ENCODE assay signal across 9 cellular contexts in genomic region chr18:58529714-58530354, GRCh38.
DNase-seq lines count a peak whose midpoint lies in the region; ATAC-seq, FAIRE-seq and TF ChIP-seq lines count a peak whose summit lies in the region.
"Had no signal": no experiment of that assay in that cellular context is flagged by ENCODE, and none has a peak within 500 bp of the region (broad histone marks: within the 10 kb centered on the region; RNA-seq: fewer than 3 reads in every experiment).

No MANE protein-coding gene starts in this region.

- CTCF ChIA-PET in activated CD8-positive, alpha-beta T cell treated with anti-CD3 and anti-CD28 coated beads, Interleukin-2, amount 10 ng/mL, durations not matched to agents 7 days and 5 days (lab: Charles Lee): interaction anchor here (0.7 to 12.6 kb wide), 20 partner anchors 9 to 236 kb away, joined by 3 to 415 read pairs (median 5); partner anchors contain the start of gene MALT1
- CTCF ChIA-PET in H1 (lab: Charles Lee; ENCODE audit: partially characterized antibody): interaction anchor here (0.5 to 24.1 kb wide), 38 partner anchors 9 to 631 kb away, joined by 3 to 493 read pairs (median 4); partner anchors contain the start of gene MALT1

- no peaks in the 10 kb centered on the region for H3K23me2 ChIP-seq in H1 (ENCODE audit: low read depth, low read length)

- peaks cover 10% of the 10 kb centered on the region for H3K4me1 Mint-ChIP-seq in activated CD8-positive, alpha-beta T cell treated with anti-CD3 and anti-CD28 coated beads, Interleukin-2, amount 10 ng/mL, durations not matched to agents 7 days and 5 days (ENCODE audit: low read depth)

- FAIRE-seq in H1 (lab: Jason Lieb, UNC): peak; percentile 93

- no peak overlapping the region for H3K56ac ChIP-seq in H1 (replicated peaks; ENCODE audit: insufficient read length, low read depth, low read length)

- H3K9me3 ChIP-seq in H1 (ENCODE audit: insufficient read depth in 2 of 2, low read depth in 1 of 2, low read length in 1 of 2) (no peaks in the 10 kb centered on the region), thyroid gland (no peaks in the 10 kb centered on the region)

- H3K14ac ChIP-seq in H1 (ENCODE audit: insufficient read length): no peak overlapping the region

- peak; percentile 30 for DNase-seq in DMS153 (lab: John Stamatoyannopoulos, UW)
- DNase-seq in NCI-H82 treated with DMSO at 0.1 percent for 48 hours (lab: John Stamatoyannopoulos, UW; ENCODE audit: unreplicated experiment): peak; percentile 52
- DNase-seq in activated CD8-positive, alpha-beta T cell treated with anti-CD3 and anti-CD28 coated beads, Interleukin-2, amount 10 ng/mL, durations not matched to agents 7 days and 5 days: peak; percentile 76
- peak; percentile 25 to 78 for DNase-seq in H1 (ENCODE audit: low read depth in 1 of 2, low spot score in 2 of 2)
- peak; percentile 67 for DNase-seq in myocyte (ENCODE audit: low read depth)
- peak; percentile 61 to 64 for DNase-seq in thyroid gland

- intact Hi-C loops in thyroid gland (cut with DNase I): loop anchor here (5.0 kb wide), 1 partner anchor 232 kb away; no protein-coding TSS in a partner anchor

- peak; percentile 98 to 99 for TF ChIP-seq RAD21 in H1 (IDR thresholded peaks at IDR 0.05 in 1 of 2, conservative IDR thresholded peaks at IDR 0.05 in 1 of 2; ENCODE audit: low read depth in 2 of 2, low read length in 2 of 2)

- H4K5ac ChIP-seq in H1 (ENCODE audit: insufficient read length, low read depth, low read length): no peak overlapping the region

- H3K27ac ChIP-seq in H1 (ENCODE audit: low read depth, low read length) (no peak overlapping the region), thyroid gland (no peak overlapping the region)

- no peak overlapping the region for H3K18ac ChIP-seq in H1 (ENCODE audit: extremely low read depth, low read length)

- H3K27me3 Mint-ChIP-seq in activated CD8-positive, alpha-beta T cell treated with anti-CD3 and anti-CD28 coated beads, Interleukin-2, amount 10 ng/mL, durations not matched to agents 7 days and 5 days (ENCODE audit: low read depth): peaks cover 21% of the 10 kb centered on the region

- no peak overlapping the region for H3K4me2 ChIP-seq in H1 (ENCODE audit: insufficient read depth in 1 of 2, low read depth in 2 of 2, low read length in 2 of 2)

- H2BK20ac ChIP-seq in H1 (ENCODE audit: low read length): no peak overlapping the region

- WGBS in H1 (ENCODE audit: extremely low coverage in 1 of 2, insufficient coverage in 1 of 2, insufficient read length in 1 of 2, insufficient replicate concordance in 2 of 2, low coverage in 1 of 2, low lambda C conversion rate in 2 of 2, missing lambda C conversion rate in 1 of 2), 2 experiments: 31% methylated on average over 6 of the region's 6 CpGs; no CpG with 5 or more reads in 1 of the 2 experiments
- WGBS in thyroid gland, 2 donors: 39 to 44% methylated on average over 6 of the region's 6 CpGs

- no peak overlapping the region for H2BK12ac ChIP-seq in H1 (ENCODE audit: low read depth, low read length)

- no peak overlapping the region for H2BK15ac ChIP-seq in H1 (ENCODE audit: low read length)

- no peaks in the 10 kb centered on the region for H3K27me3 ChIP-seq in H1 (replicated peaks in 1 of 4; ENCODE audit: control insufficient read depth in 3 of 4, extremely low read depth in 1 of 4, insufficient read depth in 3 of 4, low read length in 3 of 4)
- H3K27me3 ChIP-seq in thyroid gland: no peaks in the 10 kb centered on the region

- no peak overlapping the region for H2BK120ac ChIP-seq in H1 (replicated peaks; ENCODE audit: low read depth, low read length)

- ATAC-seq in HG02938 (IDR thresholded peaks at IDR 0.05; ENCODE audit: unreplicated experiment) (peak; percentile 42), HG03097 (IDR thresholded peaks at IDR 0.05; ENCODE audit: low FRiP score, unreplicated experiment) (no peak)
- ATAC-seq in activated CD8-positive, alpha-beta T cell treated with anti-CD3 and anti-CD28 coated beads, Interleukin-2, amount 10 ng/mL, durations not matched to agents 7 days and 5 days: no peak

- TF ChIP-seq EP300 in H1 (IDR thresholded peaks at IDR 0.05; ENCODE audit: borderline replicate concordance in 1 of 2, low read depth in 2 of 2, low read length in 2 of 2): no peak

- H3K4me1 ChIP-seq in H1 (replicated peaks in 1 of 4; ENCODE audit: control insufficient read depth in 3 of 4, insufficient read depth in 4 of 4, low read length in 3 of 4) (no peaks in the 10 kb centered on the region), thyroid gland (peaks cover 0 to 3% of the 10 kb centered on the region in 2 donors)

- TF ChIP-seq CTCF in H1 (IDR thresholded peaks at IDR 0.05; ENCODE audit: control extremely low read depth in 1 of 3, insufficient read depth in 1 of 3, low read depth in 1 of 3, low read length in 3 of 3) (peak; percentile 51 to 94 (median 87)), thyroid gland (IDR thresholded peaks at IDR 0.05) (peak; percentile 39 to 79 (median 62))

- H3K9me3 Mint-ChIP-seq in activated CD8-positive, alpha-beta T cell treated with anti-CD3 and anti-CD28 coated beads, Interleukin-2, amount 10 ng/mL, durations not matched to agents 7 days and 5 days (ENCODE audit: insufficient read depth): no peaks in the 10 kb centered on the region
- H3K9me3 Mint-ChIP-seq: T-helper 1 cell treated with Interleukin-12 subunit alpha and Interleukin-12 subunit beta and Interleukin-4 antibody, amounts not matched to agents 30 μg/mL and 1 μg/mL, for 36 hours had no signal

- no peak overlapping the region for H2AK5ac ChIP-seq in H1 (ENCODE audit: low read depth, low read length)

- H3K79me2 ChIP-seq in H1 (ENCODE audit: control insufficient read depth in 1 of 2, insufficient read depth in 2 of 2, low read length in 2 of 2): no peaks in the 10 kb centered on the region

- no peak overlapping the region for H3K4me3 ChIP-seq in H1 (ENCODE audit: extremely low read depth in 1 of 4, insufficient read depth in 2 of 4, low read depth in 3 of 4, low read length in 4 of 4)
- no peak overlapping the region for H3K4me3 ChIP-seq in thyroid gland (replicated peaks in 1 of 3)

- no peak overlapping the region for H3K23ac ChIP-seq in H1 (ENCODE audit: insufficient read length)

- no peak overlapping the region for H3K9ac ChIP-seq in H1 (replicated peaks in 1 of 4; ENCODE audit: extremely low read depth in 1 of 4, low read depth in 3 of 4, low read length in 3 of 4)

- H3K4me3 Mint-ChIP-seq in activated CD8-positive, alpha-beta T cell treated with anti-CD3 and anti-CD28 coated beads, Interleukin-2, amount 10 ng/mL, durations not matched to agents 7 days and 5 days: no peak overlapping the region
- H3K4me3 Mint-ChIP-seq: T-helper 1 cell treated with Interleukin-12 subunit alpha and Interleukin-12 subunit beta and Interleukin-4 antibody, amounts not matched to agents 30 μg/mL and 1 μg/mL, for 36 hours had no signal

- no peaks in the 10 kb centered on the region for H4K20me1 ChIP-seq in H1 (replicated peaks in 1 of 2; ENCODE audit: control insufficient read depth in 1 of 2, insufficient read depth in 2 of 2, low read length in 2 of 2)

- no peak for TF ChIP-seq POLR2A in H1 (IDR thresholded peaks at IDR 0.05; ENCODE audit: control extremely low read depth in 1 of 2, low read depth in 2 of 2, low read length in 2 of 2)
- TF ChIP-seq POLR2A in thyroid gland (IDR thresholded peaks at IDR 0.05): no peak

- H3K36me3 Mint-ChIP-seq in activated CD8-positive, alpha-beta T cell treated with anti-CD3 and anti-CD28 coated beads, Interleukin-2, amount 10 ng/mL, durations not matched to agents 7 days and 5 days (ENCODE audit: low read depth): no peaks in the 10 kb centered on the region

- H3K36me3 ChIP-seq in H1 (ENCODE audit: control insufficient read depth in 2 of 4, insufficient read depth in 4 of 4, low read length in 3 of 4) (no peaks in the 10 kb centered on the region), thyroid gland (no peaks in the 10 kb centered on the region)

- H3K79me1 ChIP-seq in H1 (ENCODE audit: low read depth, low read length): no peaks in the 10 kb centered on the region

- no peak overlapping the region for H4K8ac ChIP-seq in H1 (ENCODE audit: extremely low read depth, insufficient read depth, low read length)

- H3K27ac Mint-ChIP-seq in activated CD8-positive, alpha-beta T cell treated with anti-CD3 and anti-CD28 coated beads, Interleukin-2, amount 10 ng/mL, durations not matched to agents 7 days and 5 days: no peak overlapping the region
- H3K27ac Mint-ChIP-seq: T-helper 1 cell treated with Interleukin-12 subunit alpha and Interleukin-12 subunit beta and Interleukin-4 antibody, amounts not matched to agents 30 μg/mL and 1 μg/mL, for 36 hours had no signal

- no peak overlapping the region for H2BK5ac ChIP-seq in H1 (ENCODE audit: low read depth, low read length)

- no peak overlapping the region for H2AFZ ChIP-seq in H1 (ENCODE audit: low read length)

- H3K4ac ChIP-seq in H1 (replicated peaks; ENCODE audit: insufficient read length, low read depth, low read length): peak overlapping the region; percentile 15

- no peak overlapping the region for H4K91ac ChIP-seq in H1 (replicated peaks; ENCODE audit: insufficient read length, low read length)

- POLR2A ChIA-PET in activated CD8-positive, alpha-beta T cell treated with anti-CD3 and anti-CD28 coated beads, Interleukin-2, amount 10 ng/mL, durations not matched to agents 7 days and 5 days (lab: Charles Lee): interaction anchor here (1.3 to 1.5 kb wide), 2 partner anchors 141 to 234 kb away, joined by 5 to 6 read pairs; partner anchors contain the start of gene MALT1
- POLR2A ChIA-PET in H1 (lab: Charles Lee; ENCODE audit: partially characterized antibody): interaction anchor here (1.3 kb wide), 1 partner anchor 142 kb away, joined by 3 read pairs; the partner anchor contains the start of gene MALT1

TF ChIP-seq in H1, 55 proteins besides CTCF, POLR2A, EP300 and RAD21 (continues in another document):
- TF ChIP-seq GABPA (IDR thresholded peaks at IDR 0.05; ENCODE audit: borderline replicate concordance, insufficient read depth, low read length): no peak
- TF ChIP-seq SP4 (IDR thresholded peaks at IDR 0.05; ENCODE audit: low read length): no peak
- TF ChIP-seq SUZ12 (IDR thresholded peaks at IDR 0.05; ENCODE audit: low read length): no peak
- TF ChIP-seq HDAC2 (IDR thresholded peaks at IDR 0.05; ENCODE audit: borderline replicate concordance in 1 of 2, low read depth in 2 of 2, low read length in 2 of 2): no peak
- TF ChIP-seq CREB1 (IDR thresholded peaks at IDR 0.05): no peak
